In the genomic region with DNA sequence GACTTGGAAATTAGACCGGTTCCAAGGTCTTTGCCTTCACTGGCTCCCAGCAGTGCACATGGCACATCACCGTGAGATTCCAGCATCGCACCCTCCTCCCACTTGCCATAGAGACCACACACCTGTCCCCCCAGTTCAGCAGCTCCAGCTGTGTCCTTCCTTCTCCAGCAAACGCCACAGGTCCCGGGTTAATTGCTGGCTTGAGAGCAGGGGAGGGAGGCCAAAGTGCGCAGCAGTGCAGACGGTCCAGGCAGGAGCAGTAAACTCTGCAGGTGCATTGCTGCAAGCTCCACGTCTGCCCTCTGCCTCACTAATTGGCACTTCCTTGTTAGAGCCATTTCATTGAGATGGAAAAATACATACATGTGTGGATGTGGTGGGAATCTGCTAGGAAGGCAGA, we compare ENCODE assay signal across 26 cellular contexts.
"Had no signal": no experiment of that assay in that cellular context is flagged by ENCODE, and none has a peak within 500 bp of the region (broad histone marks: within the 10 kb centered on the region; RNA-seq: fewer than 3 reads in every experiment).

No MANE protein-coding gene starts in this region.

- H3K36me3 ChIP-seq: ascending aorta had no signal

- H3K36me3 Mint-ChIP-seq: activated CD4-positive, alpha-beta memory T cell treated with anti-CD3 and anti-CD28 coated beads for 36 hours; activated naive CD4-positive, alpha-beta T cell treated with anti-CD3 and anti-CD28 coated beads, Interleukin-2, amount 50 U/mL, for 72 hours had no signal

- H3K4me3 ChIP-seq: ascending aorta, body of pancreas had no signal

- H3K27ac Mint-ChIP-seq: activated CD4-positive, alpha-beta memory T cell treated with anti-CD3 and anti-CD28 coated beads for 36 hours; activated CD4-positive, alpha-beta T cell treated with anti-CD3 and anti-CD28 coated beads, Interleukin-2, amount 10 ng/mL, durations not matched to agents 7 days and 5 days; activated naive CD4-positive, alpha-beta T cell treated with anti-CD3 and anti-CD28 coated beads, Interleukin-2, amount 50 U/mL, for 72 hours; activated naive CD8-positive, alpha-beta T cell treated with anti-CD3 and anti-CD28 coated beads, Interleukin-2, amount 50 U/mL, for 24 hours; T-helper 17 cell had no signal

- H3K27ac ChIP-seq: ascending aorta, body of pancreas, KMS-11, VCaP had no signal

- H3K4me1 ChIP-seq: ascending aorta, body of pancreas had no signal

- H3K4me2 ChIP-seq: KMS-11 had no signal

- H3K9me3 Mint-ChIP-seq: activated CD4-positive, alpha-beta T cell treated with anti-CD3 and anti-CD28 coated beads, Interleukin-2, amount 10 ng/mL, durations not matched to agents 7 days and 5 days; activated naive CD4-positive, alpha-beta T cell treated with anti-CD3 and anti-CD28 coated beads, Interleukin-2, amount 50 U/mL, for 72 hours; central memory CD8-positive, alpha-beta T cell had no signal

- DNase-seq: activated CD4-positive, alpha-beta memory T cell treated with anti-CD3 and anti-CD28 coated beads for 36 hours; activated CD4-positive, alpha-beta T cell treated with anti-CD3 and anti-CD28 coated beads, Interleukin-2, amount 10 ng/mL, durations not matched to agents 7 days and 5 days; activated CD4-positive, CD25-positive, alpha-beta regulatory T cell; activated CD8-positive, alpha-beta memory T cell treated with anti-CD3 and anti-CD28 coated beads for 24 hours; activated effector memory CD4-positive, alpha-beta T cell treated with anti-CD3 and anti-CD28 coated beads, Interleukin-2, amount 50 U/mL, for 16 hours; activated naive CD4-positive, alpha-beta T cell treated with Interleukin-2 at 50 U/mL for 16 hours; activated naive CD8-positive, alpha-beta T cell treated with anti-CD3 and anti-CD28 coated beads, Interleukin-2, amount 50 U/mL, for 24 hours; activated T-cell treated with anti-CD3 and anti-CD28 coated beads, Interleukin-2, amount 50 U/mL, for 4 hours; amniotic stem cell; body of pancreas; MM.1S; NCI-H1105; NCI-H1436 treated with DMSO at 0.1 percent for 48 hours; NCI-H187; NCI-H2081; NCI-H446 treated with DMSO at 0.1 percent for 48 hours; NCI-H524 treated with DMSO at 0.1 percent for 48 hours; PC-3; SHP77 treated with DMSO at 0.1 percent for 48 hours; T-helper 17 cell; T1000 had no signal

- ATAC-seq: activated naive CD4-positive, alpha-beta T cell treated with anti-CD3 and anti-CD28 coated beads, Interleukin-2, amount 50 U/mL, for 72 hours; activated naive CD8-positive, alpha-beta T cell treated with anti-CD3 and anti-CD28 coated beads, Interleukin-2, amount 50 U/mL, for 24 hours; activated T-cell treated with anti-CD3 and anti-CD28 coated beads, Interleukin-2, amount 50 U/mL, for 4 hours; body of pancreas; PC-3; T-helper 17 cell had no signal

- H3K4me1 Mint-ChIP-seq: activated CD4-positive, alpha-beta T cell treated with anti-CD3 and anti-CD28 coated beads, Interleukin-2, amount 10 ng/mL, durations not matched to agents 7 days and 5 days; activated naive CD8-positive, alpha-beta T cell treated with anti-CD3 and anti-CD28 coated beads, Interleukin-2, amount 50 U/mL, for 24 hours; central memory CD8-positive, alpha-beta T cell had no signal

- H3K9ac ChIP-seq: KMS-11 had no signal

- H3K4me3 Mint-ChIP-seq: activated CD4-positive, alpha-beta memory T cell treated with anti-CD3 and anti-CD28 coated beads for 36 hours; activated CD4-positive, alpha-beta T cell treated with anti-CD3 and anti-CD28 coated beads, Interleukin-2, amount 10 ng/mL, durations not matched to agents 7 days and 5 days; activated naive CD8-positive, alpha-beta T cell treated with anti-CD3 and anti-CD28 coated beads, Interleukin-2, amount 50 U/mL, for 24 hours; activated T-cell treated with anti-CD3 and anti-CD28 coated beads, Interleukin-2, amount 50 U/mL, for 4 hours; central memory CD8-positive, alpha-beta T cell; T-helper 17 cell had no signal

- H3K9me3 ChIP-seq: ascending aorta, body of pancreas had no signal

- H3K27me3 ChIP-seq: ascending aorta, body of pancreas had no signal
